In genomic region chr2:25822190-25823117, GRCh38 we compare ENCODE assay signal across 8 cellular contexts. TPM values are rescaled to one million over a fixed set of nuclear protein-coding genes. Genes with fewer than 3 reads are reported as not detected.
A peak's percentile ranks its signal among the peaks of the same experiment; 100 is the strongest.
DNase-seq lines count a peak whose midpoint lies in the region; ATAC-seq, FAIRE-seq and TF ChIP-seq lines count a peak whose summit lies in the region.

No MANE protein-coding gene starts in this region.

- H3K4me1 Mint-ChIP-seq in T-helper 2 cell treated with Interferon-gamma antibody and Interleukin-4, amounts not matched to agents 5 μg/mL and 100 μg/mL, for 36 hours (ENCODE audit: low read depth), result peaks cover 48% of the 10 kb centered on the region

- no peak overlapping the region for H3K9ac ChIP-seq in keratinocyte (ENCODE audit: control insufficient read depth, extremely low read depth, insufficient read depth, low read length)

- no peaks in the 10 kb centered on the region for H3K9me3 Mint-ChIP-seq in T-helper 2 cell treated with Interferon-gamma antibody and Interleukin-4, amounts not matched to agents 5 μg/mL and 100 μg/mL, for 36 hours

- peak overlapping the region; percentile 67 for H3K27ac Mint-ChIP-seq in T-helper 2 cell treated with Interferon-gamma antibody and Interleukin-4, amounts not matched to agents 5 μg/mL and 100 μg/mL, for 36 hours

- dilution Hi-C loops in keratinocyte (cut with MboI; ENCODE audit: extremely low pct_ligation_motif_present, low sequenced_read_pairs), result no loop called here

- peak overlapping the region; percentile 68 for H3K4me2 ChIP-seq in keratinocyte (ENCODE audit: control insufficient read depth, extremely low read depth, insufficient read depth, low read depth, low read length)

- intact Hi-C loops in ascending aorta (cut with DNase I), result no loop called here

- H2AFZ ChIP-seq in keratinocyte (ENCODE audit: control insufficient read depth, low read length), result peak overlapping the region; percentile 40

- H3K27ac ChIP-seq in C4-2B, result peak overlapping the region; percentile 72
- no peak overlapping the region for H3K27ac ChIP-seq in ascending aorta
- peak overlapping the region; percentile 27 for H3K27ac ChIP-seq in keratinocyte (ENCODE audit: control insufficient read depth, insufficient read depth, low read length)

- FAIRE-seq in keratinocyte (lab: Jason Lieb, UNC), result peak; percentile 67

- peaks cover 20% of the 10 kb centered on the region for H3K36me3 Mint-ChIP-seq in T-helper 2 cell treated with Interferon-gamma antibody and Interleukin-4, amounts not matched to agents 5 μg/mL and 100 μg/mL, for 36 hours (ENCODE audit: low read depth)

- H3K9me3 ChIP-seq in ascending aorta (no peaks in the 10 kb centered on the region), keratinocyte (ENCODE audit: control insufficient read depth, low read depth, low read length) (no peaks in the 10 kb centered on the region)

- H3K36me3 ChIP-seq in ascending aorta (no peaks in the 10 kb centered on the region), keratinocyte (ENCODE audit: control insufficient read depth in 2 of 2, extremely low read depth in 1 of 2, insufficient read depth in 2 of 2, low read length in 2 of 2) (peaks cover 0 to 1% of the 10 kb centered on the region in 2 experiments)

- peak; percentile 61 for DNase-seq in T-helper 2 cell treated with Interferon-gamma antibody and Interleukin-4, amounts not matched to agents 5 μg/mL and 100 μg/mL, for 36 hours (ENCODE audit: low spot score)
- DNase-seq in ascending aorta (ENCODE audit: low spot score in 2 of 2) (peak in 1 of 2 donors; percentile 64), keratinocyte (ENCODE audit: low read depth, low spot score) (no peak), NCI-H524 (lab: John Stamatoyannopoulos, UW) (no peak)
- peak; percentile 18 to 31 (median 29) for DNase-seq in stimulated activated CD4-positive, alpha-beta T cell treated with anti-CD3 and anti-CD28 coated beads, TNF-alpha, amount 100 ng/mL, for 1 hour (ENCODE audit: low read depth in 3 of 3, low spot score in 1 of 3)

- TF ChIP-seq CTCF in C4-2B (conservative IDR thresholded peaks at IDR 0.05) (no peak), ascending aorta (IDR thresholded peaks at IDR 0.05) (no peak), keratinocyte (optimal IDR thresholded peaks at IDR 0.05 in 1 of 3, IDR thresholded peaks at IDR 0.05 in 1 of 3, conservative IDR thresholded peaks at IDR 0.05 in 1 of 3; ENCODE audit: extremely low read depth in 1 of 3, insufficient read depth in 2 of 3, low read length in 3 of 3) (no peak)

- H3K4me3 Mint-ChIP-seq in T-helper 2 cell treated with Interferon-gamma antibody and Interleukin-4, amounts not matched to agents 5 μg/mL and 100 μg/mL, for 36 hours, result peak overlapping the region; percentile 76

- H3K9me1 ChIP-seq in keratinocyte (ENCODE audit: control insufficient read depth, extremely low read depth, insufficient read depth, low read length), result no peaks in the 10 kb centered on the region

- H4K20me1 ChIP-seq in keratinocyte (ENCODE audit: control insufficient read depth, extremely low read depth, insufficient read depth, low read length), result no peaks in the 10 kb centered on the region

- peaks cover 2% of the 10 kb centered on the region for H3K27me3 Mint-ChIP-seq in T-helper 2 cell treated with Interferon-gamma antibody and Interleukin-4, amounts not matched to agents 5 μg/mL and 100 μg/mL, for 36 hours (ENCODE audit: low read depth)

- peaks cover 4% of the 10 kb centered on the region for H3K79me2 ChIP-seq in keratinocyte (ENCODE audit: control insufficient read depth, insufficient read depth, low read length)

- H3K27me3 ChIP-seq in ascending aorta (no peaks in the 10 kb centered on the region), keratinocyte (ENCODE audit: control insufficient read depth, extremely low read depth, insufficient read depth, low read length) (no peaks in the 10 kb centered on the region)

- H3K4me3 ChIP-seq in ascending aorta (peak overlapping the region; percentile 33 to 50), keratinocyte (ENCODE audit: control insufficient read depth in 2 of 3, extremely low read depth in 1 of 3, insufficient read depth in 2 of 3, low read depth in 1 of 3, low read length in 3 of 3) (peak overlapping the region in 1 of 3 experiments; percentile 55)

- H3K4me1 ChIP-seq in ascending aorta (no peaks in the 10 kb centered on the region), keratinocyte (ENCODE audit: control insufficient read depth, extremely low read depth, insufficient read depth, low read length) (peaks cover 9% of the 10 kb centered on the region)

- no peak for ATAC-seq in HG03175 (IDR thresholded peaks at IDR 0.05; ENCODE audit: unreplicated experiment)
- no peak for ATAC-seq in GM21723 (IDR thresholded peaks at IDR 0.05; ENCODE audit: unreplicated experiment)

RNA-seq across cellular contexts. Expression of gene ASXL2, which starts 55.8 kb away (rescaled TPM):
- total RNA-seq in ascending aorta, result 8.7 TPM
- 8.9 to 18.1 TPM (median 12.5 TPM) in 3 replicates for polyA plus RNA-seq in keratinocyte
- 35.2 TPM for polyA plus RNA-seq in keratinocyte (2011; ENCODE audit: low read depth)
- polyA plus RNA-seq in keratinocyte (2011; cell fraction: cytosol; rRNA removed), result 7.5 and 12.4 TPM in 2 replicates
- polyA plus RNA-seq in keratinocyte (2011; cell fraction: nucleus; rRNA removed), result 21.2 and 23.4 TPM in 2 replicates
- polyA plus RNA-seq in keratinocyte (2012; ENCODE audit: low replicate concordance), result 9.0 and 14.7 TPM in 2 replicates
- polyA minus RNA-seq in keratinocyte, result 15.4 to 26.3 TPM (median 15.9 TPM) in 3 replicates
- 9.0 TPM for polyA minus RNA-seq in keratinocyte (2011; cell fraction: cytosol; rRNA and poly(A)+ RNA removed)
- polyA minus RNA-seq in keratinocyte (2011; cell fraction: nucleus; rRNA and poly(A)+ RNA removed), result 21.4 and 42.7 TPM in 2 replicates

Comparison
In these comparisons a context has a peak if more than half of its experiments do, and no peak if none do; other contexts are left out.
1. H3K27ac ChIP-seq: peak in C4-2B (single experiment) and keratinocyte (single experiment); none in ascending aorta (0 of 2).
2. DNase-seq: peak in T-helper 2 cell treated with Interferon-gamma antibody and Interleukin-4, amounts not matched to agents 5 μg/mL and 100 μg/mL, for 36 hours (single experiment) and stimulated activated CD4-positive, alpha-beta T cell treated with anti-CD3 and anti-CD28 coated beads, TNF-alpha, amount 100 ng/mL, for 1 hour (3 of 3); none in keratinocyte (single experiment) and NCI-H524 (0 of 2).